In genomic region chr16:28981517-28981916, GRCh38 we compare ENCODE assay signal across 2 cellular contexts.
TF ChIP-seq lines count a peak whose summit lies in the region.

No MANE protein-coding gene starts in this region.

TF ChIP-seq in GM23338, 12 proteins besides CTCF, POLR2A, EP300 and RAD21:
- TF ChIP-seq, protein P1, sequence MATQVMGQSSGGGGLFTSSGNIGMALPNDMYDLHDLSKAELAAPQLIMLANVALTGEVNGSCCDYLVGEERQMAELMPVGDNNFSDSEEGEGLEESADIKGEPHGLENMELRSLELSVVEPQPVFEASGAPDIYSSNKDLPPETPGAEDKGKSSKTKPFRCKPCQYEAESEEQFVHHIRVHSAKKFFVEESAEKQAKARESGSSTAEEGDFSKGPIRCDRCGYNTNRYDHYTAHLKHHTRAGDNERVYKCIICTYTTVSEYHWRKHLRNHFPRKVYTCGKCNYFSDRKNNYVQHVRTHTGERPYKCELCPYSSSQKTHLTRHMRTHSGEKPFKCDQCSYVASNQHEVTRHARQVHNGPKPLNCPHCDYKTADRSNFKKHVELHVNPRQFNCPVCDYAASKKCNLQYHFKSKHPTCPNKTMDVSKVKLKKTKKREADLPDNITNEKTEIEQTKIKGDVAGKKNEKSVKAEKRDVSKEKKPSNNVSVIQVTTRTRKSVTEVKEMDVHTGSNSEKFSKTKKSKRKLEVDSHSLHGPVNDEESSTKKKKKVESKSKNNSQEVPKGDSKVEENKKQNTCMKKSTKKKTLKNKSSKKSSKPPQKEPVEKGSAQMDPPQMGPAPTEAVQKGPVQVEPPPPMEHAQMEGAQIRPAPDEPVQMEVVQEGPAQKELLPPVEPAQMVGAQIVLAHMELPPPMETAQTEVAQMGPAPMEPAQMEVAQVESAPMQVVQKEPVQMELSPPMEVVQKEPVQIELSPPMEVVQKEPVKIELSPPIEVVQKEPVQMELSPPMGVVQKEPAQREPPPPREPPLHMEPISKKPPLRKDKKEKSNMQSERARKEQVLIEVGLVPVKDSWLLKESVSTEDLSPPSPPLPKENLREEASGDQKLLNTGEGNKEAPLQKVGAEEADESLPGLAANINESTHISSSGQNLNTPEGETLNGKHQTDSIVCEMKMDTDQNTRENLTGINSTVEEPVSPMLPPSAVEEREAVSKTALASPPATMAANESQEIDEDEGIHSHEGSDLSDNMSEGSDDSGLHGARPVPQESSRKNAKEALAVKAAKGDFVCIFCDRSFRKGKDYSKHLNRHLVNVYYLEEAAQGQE (IDR thresholded peaks at IDR 0.05; ENCODE audit: unreplicated experiment), result no peak
- TF ChIP-seq JUNB (IDR thresholded peaks at IDR 0.05; ENCODE audit: unreplicated experiment), result no peak
- TF ChIP-seq ETS1 (IDR thresholded peaks at IDR 0.05), result no peak
- TF ChIP-seq STAT1 (IDR thresholded peaks at IDR 0.05; ENCODE audit: unreplicated experiment), result no peak
- TF ChIP-seq EZH2phosphoT487 (IDR thresholded peaks at IDR 0.05; ENCODE audit: unreplicated experiment), result no peak
- TF ChIP-seq ZNF331 (CRISPR knock-in tag; IDR thresholded peaks at IDR 0.05; ENCODE audit: low read depth), result no peak
- no peak for TF ChIP-seq NANOG (IDR thresholded peaks at IDR 0.05; ENCODE audit: borderline replicate concordance)
- no peak for TF ChIP-seq POLR2AphosphoS5 (IDR thresholded peaks at IDR 0.05; ENCODE audit: low read depth)
- no peak for TF ChIP-seq ZNF114 (CRISPR knock-in tag; IDR thresholded peaks at IDR 0.05)
- no peak for TF ChIP-seq EZH2 (IDR thresholded peaks at IDR 0.05; ENCODE audit: low read depth, unreplicated experiment)
- TF ChIP-seq, protein P2, sequence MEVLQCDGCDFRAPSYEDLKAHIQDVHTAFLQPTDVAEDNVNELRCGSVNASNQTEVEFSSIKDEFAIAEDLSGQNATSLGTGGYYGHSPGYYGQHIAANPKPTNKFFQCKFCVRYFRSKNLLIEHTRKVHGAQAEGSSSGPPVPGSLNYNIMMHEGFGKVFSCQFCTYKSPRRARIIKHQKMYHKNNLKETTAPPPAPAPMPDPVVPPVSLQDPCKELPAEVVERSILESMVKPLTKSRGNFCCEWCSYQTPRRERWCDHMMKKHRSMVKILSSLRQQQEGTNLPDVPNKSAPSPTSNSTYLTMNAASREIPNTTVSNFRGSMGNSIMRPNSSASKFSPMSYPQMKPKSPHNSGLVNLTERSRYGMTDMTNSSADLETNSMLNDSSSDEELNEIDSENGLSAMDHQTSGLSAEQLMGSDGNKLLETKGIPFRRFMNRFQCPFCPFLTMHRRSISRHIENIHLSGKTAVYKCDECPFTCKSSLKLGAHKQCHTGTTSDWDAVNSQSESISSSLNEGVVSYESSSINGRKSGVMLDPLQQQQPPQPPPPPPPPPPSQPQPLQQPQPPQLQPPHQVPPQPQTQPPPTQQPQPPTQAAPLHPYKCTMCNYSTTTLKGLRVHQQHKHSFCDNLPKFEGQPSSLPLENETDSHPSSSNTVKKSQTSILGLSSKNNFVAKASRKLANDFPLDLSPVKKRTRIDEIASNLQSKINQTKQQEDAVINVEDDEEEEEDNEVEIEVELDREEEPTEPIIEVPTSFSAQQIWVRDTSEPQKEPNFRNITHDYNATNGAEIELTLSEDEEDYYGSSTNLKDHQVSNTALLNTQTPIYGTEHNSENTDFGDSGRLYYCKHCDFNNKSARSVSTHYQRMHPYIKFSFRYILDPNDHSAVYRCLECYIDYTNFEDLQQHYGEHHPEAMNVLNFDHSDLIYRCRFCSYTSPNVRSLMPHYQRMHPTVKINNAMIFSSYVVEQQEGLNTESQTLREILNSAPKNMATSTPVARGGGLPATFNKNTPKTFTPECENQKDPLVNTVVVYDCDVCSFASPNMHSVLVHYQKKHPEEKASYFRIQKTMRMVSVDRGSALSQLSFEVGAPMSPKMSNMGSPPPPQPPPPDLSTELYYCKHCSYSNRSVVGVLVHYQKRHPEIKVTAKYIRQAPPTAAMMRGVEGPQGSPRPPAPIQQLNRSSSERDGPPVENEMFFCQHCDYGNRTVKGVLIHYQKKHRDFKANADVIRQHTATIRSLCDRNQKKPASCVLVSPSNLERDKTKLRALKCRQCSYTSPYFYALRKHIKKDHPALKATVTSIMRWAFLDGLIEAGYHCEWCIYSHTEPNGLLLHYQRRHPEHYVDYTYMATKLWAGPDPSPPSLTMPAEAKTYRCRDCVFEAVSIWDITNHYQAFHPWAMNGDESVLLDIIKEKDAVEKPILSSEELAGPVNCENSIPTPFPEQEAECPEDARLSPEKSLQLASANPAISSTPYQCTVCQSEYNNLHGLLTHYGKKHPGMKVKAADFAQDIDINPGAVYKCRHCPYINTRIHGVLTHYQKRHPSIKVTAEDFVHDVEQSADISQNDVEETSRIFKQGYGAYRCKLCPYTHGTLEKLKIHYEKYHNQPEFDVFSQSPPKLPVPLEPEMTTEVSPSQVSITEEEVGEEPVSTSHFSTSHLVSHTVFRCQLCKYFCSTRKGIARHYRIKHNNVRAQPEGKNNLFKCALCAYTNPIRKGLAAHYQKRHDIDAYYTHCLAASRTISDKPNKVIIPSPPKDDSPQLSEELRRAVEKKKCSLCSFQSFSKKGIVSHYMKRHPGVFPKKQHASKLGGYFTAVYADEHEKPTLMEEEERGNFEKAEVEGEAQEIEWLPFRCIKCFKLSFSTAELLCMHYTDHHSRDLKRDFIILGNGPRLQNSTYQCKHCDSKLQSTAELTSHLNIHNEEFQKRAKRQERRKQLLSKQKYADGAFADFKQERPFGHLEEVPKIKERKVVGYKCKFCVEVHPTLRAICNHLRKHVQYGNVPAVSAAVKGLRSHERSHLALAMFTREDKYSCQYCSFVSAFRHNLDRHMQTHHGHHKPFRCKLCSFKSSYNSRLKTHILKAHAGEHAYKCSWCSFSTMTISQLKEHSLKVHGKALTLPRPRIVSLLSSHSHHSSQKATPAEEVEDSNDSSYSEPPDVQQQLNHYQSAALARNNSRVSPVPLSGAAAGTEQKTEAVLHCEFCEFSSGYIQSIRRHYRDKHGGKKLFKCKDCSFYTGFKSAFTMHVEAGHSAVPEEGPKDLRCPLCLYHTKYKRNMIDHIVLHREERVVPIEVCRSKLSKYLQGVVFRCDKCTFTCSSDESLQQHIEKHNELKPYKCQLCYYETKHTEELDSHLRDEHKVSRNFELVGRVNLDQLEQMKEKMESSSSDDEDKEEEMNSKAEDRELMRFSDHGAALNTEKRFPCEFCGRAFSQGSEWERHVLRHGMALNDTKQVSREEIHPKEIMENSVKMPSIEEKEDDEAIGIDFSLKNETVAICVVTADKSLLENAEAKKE (CRISPR knock-in tag; IDR thresholded peaks at IDR 0.05), result no peak
- no peak for TF ChIP-seq CREB1 (CRISPR knock-in tag; IDR thresholded peaks at IDR 0.05; ENCODE audit: low read depth)

TF ChIP-seq in WTC11, 78 proteins besides CTCF, POLR2A, EP300 and RAD21 (continued from another document):
- TF ChIP-seq, protein P3, sequence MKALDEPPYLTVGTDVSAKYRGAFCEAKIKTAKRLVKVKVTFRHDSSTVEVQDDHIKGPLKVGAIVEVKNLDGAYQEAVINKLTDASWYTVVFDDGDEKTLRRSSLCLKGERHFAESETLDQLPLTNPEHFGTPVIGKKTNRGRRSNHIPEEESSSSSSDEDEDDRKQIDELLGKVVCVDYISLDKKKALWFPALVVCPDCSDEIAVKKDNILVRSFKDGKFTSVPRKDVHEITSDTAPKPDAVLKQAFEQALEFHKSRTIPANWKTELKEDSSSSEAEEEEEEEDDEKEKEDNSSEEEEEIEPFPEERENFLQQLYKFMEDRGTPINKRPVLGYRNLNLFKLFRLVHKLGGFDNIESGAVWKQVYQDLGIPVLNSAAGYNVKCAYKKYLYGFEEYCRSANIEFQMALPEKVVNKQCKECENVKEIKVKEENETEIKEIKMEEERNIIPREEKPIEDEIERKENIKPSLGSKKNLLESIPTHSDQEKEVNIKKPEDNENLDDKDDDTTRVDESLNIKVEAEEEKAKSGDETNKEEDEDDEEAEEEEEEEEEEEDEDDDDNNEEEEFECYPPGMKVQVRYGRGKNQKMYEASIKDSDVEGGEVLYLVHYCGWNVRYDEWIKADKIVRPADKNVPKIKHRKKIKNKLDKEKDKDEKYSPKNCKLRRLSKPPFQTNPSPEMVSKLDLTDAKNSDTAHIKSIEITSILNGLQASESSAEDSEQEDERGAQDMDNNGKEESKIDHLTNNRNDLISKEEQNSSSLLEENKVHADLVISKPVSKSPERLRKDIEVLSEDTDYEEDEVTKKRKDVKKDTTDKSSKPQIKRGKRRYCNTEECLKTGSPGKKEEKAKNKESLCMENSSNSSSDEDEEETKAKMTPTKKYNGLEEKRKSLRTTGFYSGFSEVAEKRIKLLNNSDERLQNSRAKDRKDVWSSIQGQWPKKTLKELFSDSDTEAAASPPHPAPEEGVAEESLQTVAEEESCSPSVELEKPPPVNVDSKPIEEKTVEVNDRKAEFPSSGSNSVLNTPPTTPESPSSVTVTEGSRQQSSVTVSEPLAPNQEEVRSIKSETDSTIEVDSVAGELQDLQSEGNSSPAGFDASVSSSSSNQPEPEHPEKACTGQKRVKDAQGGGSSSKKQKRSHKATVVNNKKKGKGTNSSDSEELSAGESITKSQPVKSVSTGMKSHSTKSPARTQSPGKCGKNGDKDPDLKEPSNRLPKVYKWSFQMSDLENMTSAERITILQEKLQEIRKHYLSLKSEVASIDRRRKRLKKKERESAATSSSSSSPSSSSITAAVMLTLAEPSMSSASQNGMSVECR (CRISPR knock-in tag; IDR thresholded peaks at IDR 0.05; ENCODE audit: borderline replicate concordance), result no peak
- TF ChIP-seq, protein P4, sequence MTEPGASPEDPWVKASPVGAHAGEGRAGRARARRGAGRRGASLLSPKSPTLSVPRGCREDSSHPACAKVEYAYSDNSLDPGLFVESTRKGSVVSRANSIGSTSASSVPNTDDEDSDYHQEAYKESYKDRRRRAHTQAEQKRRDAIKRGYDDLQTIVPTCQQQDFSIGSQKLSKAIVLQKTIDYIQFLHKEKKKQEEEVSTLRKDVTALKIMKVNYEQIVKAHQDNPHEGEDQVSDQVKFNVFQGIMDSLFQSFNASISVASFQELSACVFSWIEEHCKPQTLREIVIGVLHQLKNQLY (CRISPR knock-in tag; IDR thresholded peaks at IDR 0.05), result no peak
- TF ChIP-seq ZNF263 (CRISPR knock-in tag; IDR thresholded peaks at IDR 0.05; ENCODE audit: low read depth) (no peak), NFYB (CRISPR knock-in tag; conservative IDR thresholded peaks at IDR 0.05; ENCODE audit: low read depth) (no peak), ZNF138 (CRISPR knock-in tag; conservative IDR thresholded peaks at IDR 0.05) (no peak), ZNF416 (CRISPR knock-in tag; IDR thresholded peaks at IDR 0.05) (no peak), FOXJ3 (CRISPR knock-in tag; IDR thresholded peaks at IDR 0.05; ENCODE audit: borderline replicate concordance) (no peak), SOX15 (CRISPR knock-in tag; IDR thresholded peaks at IDR 0.05) (no peak), TEAD4 (CRISPR knock-in tag; IDR thresholded peaks at IDR 0.05) (no peak), E2F1 (CRISPR knock-in tag; IDR thresholded peaks at IDR 0.05) (no peak)
TF ChIP-seq in WTC11: peak in this region for 0.
